Comparison of ENCODE assay signal across 8 cellular contexts in genomic region chr6:26284537-26285142, GRCh38.
DNase-seq lines count a peak whose midpoint lies in the region; ATAC-seq lines count a peak whose summit lies in the region.

No MANE protein-coding gene starts in this region.

- H3K9me3 ChIP-seq in ES-I3 (ENCODE audit: control insufficient read depth, insufficient read depth, low read length) = no peaks in the 10 kb centered on the region
- peaks cover 8% of the 10 kb centered on the region for H3K9me3 ChIP-seq in mononuclear cell (ENCODE audit: low read depth, low read length)

- peaks cover 14 to 27% of the 10 kb centered on the region in 2 donors for H3K4me1 Mint-ChIP-seq in effector memory CD8-positive, alpha-beta T cell (ENCODE audit: low read depth in 2 of 2)

- H3K36me3 Mint-ChIP-seq in effector memory CD8-positive, alpha-beta T cell (ENCODE audit: insufficient read depth) = peaks cover 38% of the 10 kb centered on the region

- no peaks in the 10 kb centered on the region for H3K27me3 ChIP-seq in mononuclear cell (ENCODE audit: insufficient read depth, low read length)

- peak overlapping the region; percentile 92 for H3K9ac ChIP-seq in ES-I3 (ENCODE audit: low read depth, low read length)

- H3K27ac Mint-ChIP-seq in effector memory CD8-positive, alpha-beta T cell = peak overlapping the region; percentile 100

- peak overlapping the region; percentile 94 to 96 for H3K4me3 Mint-ChIP-seq in effector memory CD8-positive, alpha-beta T cell

- peak; percentile 7 for ATAC-seq in effector memory CD8-positive, alpha-beta T cell (replicated peaks)
- ATAC-seq in GM21619 (IDR thresholded peaks at IDR 0.05; ENCODE audit: unreplicated experiment) = no peak
- no peak for ATAC-seq in GM21447 (IDR thresholded peaks at IDR 0.05; ENCODE audit: unreplicated experiment)

- no peaks in the 10 kb centered on the region for H3K36me3 ChIP-seq in ES-I3 (ENCODE audit: insufficient read depth, low read length)

- peak overlapping the region; percentile 76 for H3K27ac ChIP-seq in temporal lobe (ENCODE audit: low read depth, low read length)

- DNase-seq in NCI-H146 treated with DMSO at 0.1 percent for 48 hours (lab: John Stamatoyannopoulos, UW; ENCODE audit: unreplicated experiment) = peak; percentile 58
- peak; percentile 61 for DNase-seq in activated CD4-positive, alpha-beta T cell treated with anti-CD3 and anti-CD28 coated beads, Interleukin-2, amount 50 U/mL, for 1 hour
- DNase-seq in effector memory CD8-positive, alpha-beta T cell = peak; percentile 45 to 50 (median 49)

- peaks cover 0 to 2% of the 10 kb centered on the region in 2 donors for H3K9me3 Mint-ChIP-seq in effector memory CD8-positive, alpha-beta T cell

- H3K4me1 ChIP-seq in ES-I3 (ENCODE audit: insufficient read depth, low read length) = no peaks in the 10 kb centered on the region
- peaks cover 16% of the 10 kb centered on the region for H3K4me1 ChIP-seq in mononuclear cell (ENCODE audit: insufficient read depth, low read length)

- peaks cover 6 to 10% of the 10 kb centered on the region in 2 donors for H3K27me3 Mint-ChIP-seq in effector memory CD8-positive, alpha-beta T cell

- peak overlapping the region; percentile 78 for H3K4me3 ChIP-seq in mononuclear cell (ENCODE audit: low read length)
